ENCODE assay signal across 8 cellular contexts in the genomic region with DNA sequence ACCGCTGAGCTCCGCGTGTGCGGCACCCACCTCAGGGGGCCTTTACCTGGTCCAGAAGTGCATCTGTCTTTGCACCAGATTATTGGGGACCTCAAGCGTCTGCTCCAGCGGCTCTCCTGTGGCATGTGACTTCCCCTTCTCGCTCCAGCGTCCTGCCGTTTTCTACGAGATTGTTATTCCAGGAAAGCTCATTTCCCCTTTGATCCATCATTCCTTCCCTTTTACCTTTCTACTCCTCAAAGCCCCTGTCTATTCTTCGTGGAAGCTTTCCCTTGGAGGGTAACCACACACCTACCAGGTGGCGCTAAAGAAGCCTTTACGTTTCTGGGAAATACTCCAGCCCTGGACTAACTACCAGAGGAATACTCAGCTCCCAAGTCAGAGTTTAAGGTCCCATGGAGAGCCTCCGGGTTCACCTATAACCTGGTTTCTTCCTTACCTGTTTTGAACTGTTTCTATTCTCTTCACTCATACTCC. TPM values are rescaled to one million over a fixed set of nuclear protein-coding genes. Genes with fewer than 3 reads are reported as not detected.
DNase-seq lines count a peak whose midpoint lies in the region; ATAC-seq and TF ChIP-seq lines count a peak whose summit lies in the region.

No MANE protein-coding gene starts in this region.

- WGBS in body of pancreas, 2 donors: 1 to 2% methylated on average over 13 to 14 of the region's 14 CpGs
- 0% methylated on average over 11 of the region's 14 CpGs for WGBS in right lobe of liver (ENCODE audit: insufficient coverage, low coverage, low lambda C conversion rate, missing lambda C conversion rate)

- peak overlapping the region; percentile 52 to 76 for H3K4me3 ChIP-seq in body of pancreas
- H3K4me3 ChIP-seq in right lobe of liver: peak overlapping the region; percentile 59 to 69 (median 64)
- H3K4me3 ChIP-seq in upper lobe of right lung: peak overlapping the region; percentile 68

- DNase-seq in COLO829 (ENCODE audit: low spot score) (peak; percentile 17), HuH-7 (ENCODE audit: low spot score) (peak; percentile 38), body of pancreas (peak in 2 of 4 donors; percentile 30 to 32), right lobe of liver (no peak), upper lobe of right lung (no peak), NCI-H2171 (lab: John Stamatoyannopoulos, UW) (no peak), HEK293T (ENCODE audit: extremely low spot score) (no peak), GM13976 (ENCODE audit: low spot score) (no peak)

- H3K36me3 ChIP-seq in body of pancreas (replicated peaks in 1 of 2; ENCODE audit: insufficient read depth in 1 of 2, low read depth in 2 of 2) (peaks cover 13 to 23% of the 10 kb centered on the region in 2 donors), right lobe of liver (peaks cover 7 to 46% (median 25%) of the 10 kb centered on the region in 4 donors), upper lobe of right lung (peaks cover 39% of the 10 kb centered on the region)

- H3K27me3 ChIP-seq in body of pancreas (no peaks in the 10 kb centered on the region), right lobe of liver (no peaks in the 10 kb centered on the region), upper lobe of right lung (no peaks in the 10 kb centered on the region)

- CTCF ChIA-PET in HEK293T (lab: Yijun Ruan, JAX): interaction anchor here (0.6 to 1.3 kb wide), 2 partner anchors 12 to 56 kb away, joined by 3 read pairs; no protein-coding TSS in a partner anchor

- intact Hi-C loops in body of pancreas (cut with DNase I) (no loop called here), right lobe of liver (cut with DNase I) (no loop called here), upper lobe of right lung (cut with DNase I) (no loop called here)

- H3K4me1 ChIP-seq in body of pancreas (peaks cover 38% of the 10 kb centered on the region), right lobe of liver (peaks cover 0 to 25% (median 8%) of the 10 kb centered on the region in 4 donors), upper lobe of right lung (peaks cover 21% of the 10 kb centered on the region)

- no peak for TF ChIP-seq POLR2A in body of pancreas (IDR thresholded peaks at IDR 0.05)
- no peak for TF ChIP-seq POLR2A in right lobe of liver (IDR thresholded peaks at IDR 0.05)

- H3K9me3 ChIP-seq in body of pancreas (no peaks in the 10 kb centered on the region), right lobe of liver (no peaks in the 10 kb centered on the region), upper lobe of right lung (no peaks in the 10 kb centered on the region)

- TF ChIP-seq CTCF in body of pancreas (IDR thresholded peaks at IDR 0.05) (peak in 3 of 7 experiments; percentile 17 to 26 (median 17)), right lobe of liver (IDR thresholded peaks at IDR 0.05) (peak in 1 of 4 donors; percentile 6), upper lobe of right lung (IDR thresholded peaks at IDR 0.05) (no peak), GM13976 (IDR thresholded peaks at IDR 0.05; ENCODE audit: borderline replicate concordance, control extremely low read depth, extremely low read depth, insufficient read depth, missing control alignments) (no peak)

- no peak for ATAC-seq in body of pancreas
- peak in 2 of 4 donors; percentile 5 to 20 for ATAC-seq in right lobe of liver
- ATAC-seq in upper lobe of right lung: no peak

- in situ Hi-C loops in GM13976 (cut with MboI; ENCODE audit: low sequenced_read_pairs, unreplicated experiment): no loop called here

- POLR2A ChIA-PET in HEK293T (lab: Yijun Ruan, JAX): interaction anchor here (0.6 to 2.6 kb wide), 8 partner anchors 8 to 94 kb away, joined by 3 to 15 read pairs (median 8); partner anchors contain the start of genes ITFG2, NRIP2 and TULP3

- H3K27ac ChIP-seq in body of pancreas (peak overlapping the region; percentile 78 to 89 (median 85)), right lobe of liver (peak overlapping the region; percentile 81 to 97 (median 89)), upper lobe of right lung (peak overlapping the region; percentile 51)

TF ChIP-seq in HEK293T, 16 proteins besides CTCF, POLR2A, EP300 and RAD21:
- TF ChIP-seq ZNF384 (IDR thresholded peaks at IDR 0.05) (no peak), NFRKB (IDR thresholded peaks at IDR 0.05) (no peak), ARNT (IDR thresholded peaks at IDR 0.05) (no peak), PKNOX1 (IDR thresholded peaks at IDR 0.05) (no peak), TARDBP (IDR thresholded peaks at IDR 0.05) (no peak)

RNA-seq across cellular contexts. Expression of gene FKBP4, which starts 1.5 kb away (rescaled TPM):
- total RNA-seq in body of pancreas: 10 to 100 TPM; 29.0 to 29.8 TPM
- total RNA-seq in right lobe of liver: 100 to 1,000 TPM in 1 of 6 experiments, 10 to 100 TPM in 5; 27.0 to 124 (median 48.4) TPM
- 56.9 TPM for total RNA-seq in upper lobe of right lung

RNA-seq across cellular contexts. Expression of gene ITFG2, which starts 16.2 kb away (rescaled TPM):
- total RNA-seq in body of pancreas (10 to 100 TPM; 32.4 to 65.9 TPM), right lobe of liver (10 to 100 TPM; 11.3 to 20.5 (median 14.4) TPM), upper lobe of right lung (42.3 TPM)

RNA-seq across cellular contexts. Expression of gene NRIP2, which starts 38.6 kb away (rescaled TPM):
- under 1 TPM; 0.26 to 0.33 TPM for total RNA-seq in body of pancreas
- under 1 TPM; 0.12 to 0.29 (median 0.20) TPM for total RNA-seq in right lobe of liver
- 0.61 TPM for total RNA-seq in upper lobe of right lung

Comparison
In these comparisons a context has a peak if more than half of its experiments do, and no peak if none do; other contexts are left out.
1. DNase-seq: peak in COLO829 (single experiment) and HuH-7 (single experiment); none in right lobe of liver (0 of 3), upper lobe of right lung (single experiment), NCI-H2171 (single experiment), HEK293T (single experiment) and GM13976 (single experiment).
2. Peak in every context shown above with its lines, with median percentiles within 50 percentile points of each other: H3K27ac ChIP-seq and H3K4me3 ChIP-seq.